Comparison of ENCODE assay signal across 17 cellular contexts in genomic region chr12:132405742-132406251, GRCh38.
DNase-seq lines count a peak whose midpoint lies in the region; ATAC-seq and TF ChIP-seq lines count a peak whose summit lies in the region.
"Had no signal": no experiment of that assay in that cellular context is flagged by ENCODE, and none has a peak within 500 bp of the region (broad histone marks: within the 10 kb centered on the region; RNA-seq: fewer than 3 reads in every experiment).

No MANE protein-coding gene starts in this region.

- intact Hi-C loops in Right ventricle myocardium superior (cut with DNase I) (no loop called here), left cardiac atrium (cut with DNase I) (loop anchor here in 1 of 2 donors (10.0 kb wide), 1 partner anchor 251 kb away; no protein-coding TSS in a partner anchor)

- peak; percentile 37 for DNase-seq in Right ventricle myocardium superior
- no peak for DNase-seq in left cardiac atrium
- DNase-seq in RWPE2 (ENCODE audit: low spot score), result no peak
- DNase-seq in glutamatergic neuron, result no peak
- DNase-seq in activated naive CD4-positive, alpha-beta T cell treated with anti-CD3 and anti-CD28 coated beads, Interleukin-2, amount 50 U/mL, for 16 hours, result no peak
- DNase-seq in activated naive CD8-positive, alpha-beta T cell treated with anti-CD3 and anti-CD28 coated beads, Interleukin-2, amount 50 U/mL, for 24 hours, result no peak
- DNase-seq: 8988T; CD4-positive, alpha-beta memory T cell; DMS153; DMS79; GDM1; GM23248 had no signal

- no peak overlapping the region for H3K27ac ChIP-seq in HEK293 (ENCODE audit: extremely low read depth, low read depth, low read length)
- no peak overlapping the region for H3K27ac ChIP-seq in RWPE2 (ENCODE audit: poor library complexity, severe bottlenecking)
- H3K27ac ChIP-seq: BLaER1, GM23248 had no signal

- no peaks in the 10 kb centered on the region for H3K36me3 Mint-ChIP-seq in glutamatergic neuron (ENCODE audit: unreplicated experiment)
- H3K36me3 Mint-ChIP-seq in activated naive CD8-positive, alpha-beta T cell treated with anti-CD3 and anti-CD28 coated beads, Interleukin-2, amount 50 U/mL, for 24 hours (ENCODE audit: low read depth), result no peaks in the 10 kb centered on the region
- H3K36me3 Mint-ChIP-seq: CD14-positive monocyte; CD4-positive, alpha-beta memory T cell had no signal

- POLR2A ChIA-PET in HEK293 (lab: Yijun Ruan, JAX), result no interaction called here

- H3K27ac Mint-ChIP-seq in glutamatergic neuron (ENCODE audit: unreplicated experiment), result peak overlapping the region; percentile 73
- H3K27ac Mint-ChIP-seq in activated naive CD8-positive, alpha-beta T cell treated with anti-CD3 and anti-CD28 coated beads, Interleukin-2, amount 50 U/mL, for 24 hours, result no peak overlapping the region
- H3K27ac Mint-ChIP-seq: CD14-positive monocyte; CD4-positive, alpha-beta memory T cell had no signal

- H3K27me3 ChIP-seq in RWPE2 (ENCODE audit: insufficient read depth, poor library complexity, severe bottlenecking), result peaks cover 17% of the 10 kb centered on the region

- no peak overlapping the region for H3K4me3 Mint-ChIP-seq in glutamatergic neuron (ENCODE audit: unreplicated experiment)
- H3K4me3 Mint-ChIP-seq in activated naive CD8-positive, alpha-beta T cell treated with anti-CD3 and anti-CD28 coated beads, Interleukin-2, amount 50 U/mL, for 24 hours, result no peak overlapping the region
- H3K4me3 Mint-ChIP-seq: CD14-positive monocyte; CD4-positive, alpha-beta memory T cell had no signal

- ATAC-seq in Right ventricle myocardium superior (ENCODE audit: poor library complexity), result no peak
- no peak for ATAC-seq in left cardiac atrium
- 0 out of 3 replicates have a peak, but pooled peaks have one; percentile 32 for ATAC-seq in RWPE2 (ENCODE audit: low read depth)
- ATAC-seq in HG03521 (IDR thresholded peaks at IDR 0.05; ENCODE audit: unreplicated experiment), result no peak
- ATAC-seq in activated naive CD8-positive, alpha-beta T cell treated with anti-CD3 and anti-CD28 coated beads, Interleukin-2, amount 50 U/mL, for 24 hours, result no peak

- H3K4me3 ChIP-seq in HEK293 (ENCODE audit: low read depth, low read length), result no peak overlapping the region
- H3K4me3 ChIP-seq in RWPE2 (ENCODE audit: severe bottlenecking), result no peak overlapping the region
- H3K4me3 ChIP-seq: BLaER1, GM23248, HAP-1 had no signal

- peaks cover 2% of the 10 kb centered on the region for H3K9me3 Mint-ChIP-seq in glutamatergic neuron (ENCODE audit: unreplicated experiment)
- no peaks in the 10 kb centered on the region for H3K9me3 Mint-ChIP-seq in activated naive CD8-positive, alpha-beta T cell treated with anti-CD3 and anti-CD28 coated beads, Interleukin-2, amount 50 U/mL, for 24 hours
- H3K9me3 Mint-ChIP-seq: CD4-positive, alpha-beta memory T cell had no signal

- peaks cover 3% of the 10 kb centered on the region for H3K4me1 Mint-ChIP-seq in glutamatergic neuron (ENCODE audit: low read depth, unreplicated experiment)
- H3K4me1 Mint-ChIP-seq in activated naive CD8-positive, alpha-beta T cell treated with anti-CD3 and anti-CD28 coated beads, Interleukin-2, amount 50 U/mL, for 24 hours, result no peaks in the 10 kb centered on the region
- H3K4me1 Mint-ChIP-seq: CD14-positive monocyte; CD4-positive, alpha-beta memory T cell had no signal

- CTCF ChIA-PET in HEK293 (lab: Yijun Ruan, JAX), result interaction anchor here (1.2 kb wide), 1 partner anchor 8 kb away, joined by 6 read pairs; no protein-coding TSS in a partner anchor

- TF ChIP-seq CTCF in HEK293 (tag by site-specific recombination; IDR thresholded peaks at IDR 0.05) (no peak), RWPE2 (IDR thresholded peaks at IDR 0.05; ENCODE audit: poor library complexity, severe bottlenecking) (no peak), glutamatergic neuron (IDR thresholded peaks at IDR 0.05; ENCODE audit: partially characterized antibody, unreplicated experiment) (no peak)

- no peaks in the 10 kb centered on the region for H3K4me1 ChIP-seq in HEK293 (ENCODE audit: control insufficient read depth, insufficient read depth, low read length)
- H3K4me1 ChIP-seq in RWPE2 (ENCODE audit: insufficient read depth, poor library complexity, severe bottlenecking), result no peaks in the 10 kb centered on the region
- H3K4me1 ChIP-seq: HAP-1 had no signal

- H3K36me3 ChIP-seq in HEK293 (ENCODE audit: control insufficient read depth in 2 of 2, insufficient read depth in 1 of 2, low read length in 2 of 2), result no peaks in the 10 kb centered on the region
- no peaks in the 10 kb centered on the region for H3K36me3 ChIP-seq in RWPE2 (ENCODE audit: low read depth)
- H3K36me3 ChIP-seq: BLaER1, HAP-1 had no signal

- H3K27me3 Mint-ChIP-seq in glutamatergic neuron (ENCODE audit: unreplicated experiment), result peaks cover 2% of the 10 kb centered on the region
- peaks cover 8% of the 10 kb centered on the region for H3K27me3 Mint-ChIP-seq in activated naive CD8-positive, alpha-beta T cell treated with anti-CD3 and anti-CD28 coated beads, Interleukin-2, amount 50 U/mL, for 24 hours

- H3K9me3 ChIP-seq in HEK293 (ENCODE audit: control insufficient read depth, insufficient read depth, low read depth, low read length), result no peaks in the 10 kb centered on the region
- H3K9me3 ChIP-seq in RWPE2 (ENCODE audit: severe bottlenecking), result no peaks in the 10 kb centered on the region
- H3K9me3 ChIP-seq: BLaER1, HAP-1 had no signal

TF ChIP-seq in HEK293, 187 proteins besides CTCF, POLR2A, EP300 and RAD21:
- no peak for TF ChIP-seq ZSCAN30 (tag by site-specific recombination; IDR thresholded peaks at IDR 0.05)
- peak; percentile 70 for TF ChIP-seq ZNF335 (tag by site-specific recombination; conservative IDR thresholded peaks at IDR 0.05)
